Comparison of ENCODE assay signal across 1 cellular context in the genomic region with DNA sequence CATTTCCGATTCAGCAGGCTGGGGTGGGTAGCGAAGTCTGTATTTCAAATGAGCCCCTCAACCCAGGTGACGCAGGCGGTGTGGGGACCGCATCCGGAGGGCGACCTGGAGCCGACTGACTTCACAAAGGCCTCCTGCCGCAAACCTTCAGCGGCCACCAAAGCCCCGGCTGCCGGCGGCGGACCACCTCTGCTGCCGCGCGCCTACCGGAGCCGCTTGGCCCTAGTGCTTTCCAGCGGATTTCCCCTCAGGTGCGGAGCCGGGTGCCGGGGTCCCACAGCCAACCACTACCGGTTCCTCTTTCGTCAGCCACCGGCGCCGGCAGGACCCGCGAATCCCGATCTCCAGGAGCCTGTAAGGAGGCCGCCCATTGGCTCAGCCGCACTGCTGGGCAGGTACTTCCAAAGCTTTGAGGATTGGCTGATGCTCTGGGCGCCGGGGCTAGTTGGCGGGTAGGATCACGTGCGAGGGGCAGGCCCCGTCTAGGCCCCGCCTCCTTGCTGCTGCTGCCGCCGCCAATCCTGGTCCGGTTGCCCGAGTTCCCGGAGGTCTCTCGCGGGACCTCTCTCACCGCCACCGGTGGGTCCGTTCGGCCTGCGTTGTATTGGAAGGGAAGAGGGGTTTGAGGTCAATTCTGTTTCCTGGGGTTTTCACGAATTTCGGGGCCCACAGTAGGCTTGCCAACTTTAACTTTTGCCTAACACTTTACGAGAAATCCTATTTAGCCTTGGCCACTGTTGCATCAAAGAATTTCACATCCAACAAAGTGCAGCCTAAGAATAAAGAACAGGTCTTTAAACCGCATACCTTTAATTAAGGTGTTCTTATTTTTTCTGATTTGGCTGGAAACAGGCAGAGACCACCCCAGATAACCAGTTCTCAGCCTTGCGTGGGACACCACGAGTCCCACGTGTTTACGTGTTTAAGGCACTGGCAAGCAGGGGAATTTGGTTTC.
TF ChIP-seq lines count a peak whose summit lies in the region.

A gene (plus strand): TSS at position 494 of the 955 bp plus-strand sequence. CDS start 5,732 bp downstream, outside the sequence.

TF ChIP-seq in A549, 52 proteins besides CTCF, POLR2A, EP300 and RAD21 (continued from another document):
- TF ChIP-seq TP53 (CRISPR knock-in tag; IDR thresholded peaks at IDR 0.05) (peak; percentile 84), MAFK (IDR thresholded peaks at IDR 0.05; ENCODE audit: partially characterized antibody) (no peak), KDM1A (IDR thresholded peaks at IDR 0.05; ENCODE audit: low read depth) (no peak), CBX8 (IDR thresholded peaks at IDR 0.05) (no peak), PHF8 (IDR thresholded peaks at IDR 0.05; ENCODE audit: borderline replicate concordance, low read depth) (peak; percentile 95), EHMT2 (IDR thresholded peaks at IDR 0.05; ENCODE audit: low read depth) (no peak), RNF2 (IDR thresholded peaks at IDR 0.05; ENCODE audit: borderline replicate concordance, low read depth) (peak; percentile 56; the same call in 1 of the 2 replicates), HOXB13 (CRISPR knock-in tag; IDR thresholded peaks at IDR 0.05; ENCODE audit: low read depth) (0 out of 2 replicates have a peak, but pooled peaks have one; percentile 28), HOXA7 (CRISPR knock-in tag; IDR thresholded peaks at IDR 0.05) (peak; percentile 66), RFX5 (IDR thresholded peaks at IDR 0.05) (peak; percentile 23; the same call in 1 of the 2 replicates), GATA3 (IDR thresholded peaks at IDR 0.05; ENCODE audit: borderline replicate concordance) (peak; percentile 5; the same call in 1 of the 2 replicates)
- TF ChIP-seq, protein P1, sequence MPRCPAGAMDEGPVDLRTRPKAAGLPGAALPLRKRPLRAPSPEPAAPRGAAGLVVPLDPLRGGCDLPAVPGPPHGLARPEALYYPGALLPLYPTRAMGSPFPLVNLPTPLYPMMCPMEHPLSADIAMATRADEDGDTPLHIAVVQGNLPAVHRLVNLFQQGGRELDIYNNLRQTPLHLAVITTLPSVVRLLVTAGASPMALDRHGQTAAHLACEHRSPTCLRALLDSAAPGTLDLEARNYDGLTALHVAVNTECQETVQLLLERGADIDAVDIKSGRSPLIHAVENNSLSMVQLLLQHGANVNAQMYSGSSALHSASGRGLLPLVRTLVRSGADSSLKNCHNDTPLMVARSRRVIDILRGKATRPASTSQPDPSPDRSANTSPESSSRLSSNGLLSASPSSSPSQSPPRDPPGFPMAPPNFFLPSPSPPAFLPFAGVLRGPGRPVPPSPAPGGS (IDR thresholded peaks at IDR 0.05), result peak; percentile 75
- TF ChIP-seq, protein P2, sequence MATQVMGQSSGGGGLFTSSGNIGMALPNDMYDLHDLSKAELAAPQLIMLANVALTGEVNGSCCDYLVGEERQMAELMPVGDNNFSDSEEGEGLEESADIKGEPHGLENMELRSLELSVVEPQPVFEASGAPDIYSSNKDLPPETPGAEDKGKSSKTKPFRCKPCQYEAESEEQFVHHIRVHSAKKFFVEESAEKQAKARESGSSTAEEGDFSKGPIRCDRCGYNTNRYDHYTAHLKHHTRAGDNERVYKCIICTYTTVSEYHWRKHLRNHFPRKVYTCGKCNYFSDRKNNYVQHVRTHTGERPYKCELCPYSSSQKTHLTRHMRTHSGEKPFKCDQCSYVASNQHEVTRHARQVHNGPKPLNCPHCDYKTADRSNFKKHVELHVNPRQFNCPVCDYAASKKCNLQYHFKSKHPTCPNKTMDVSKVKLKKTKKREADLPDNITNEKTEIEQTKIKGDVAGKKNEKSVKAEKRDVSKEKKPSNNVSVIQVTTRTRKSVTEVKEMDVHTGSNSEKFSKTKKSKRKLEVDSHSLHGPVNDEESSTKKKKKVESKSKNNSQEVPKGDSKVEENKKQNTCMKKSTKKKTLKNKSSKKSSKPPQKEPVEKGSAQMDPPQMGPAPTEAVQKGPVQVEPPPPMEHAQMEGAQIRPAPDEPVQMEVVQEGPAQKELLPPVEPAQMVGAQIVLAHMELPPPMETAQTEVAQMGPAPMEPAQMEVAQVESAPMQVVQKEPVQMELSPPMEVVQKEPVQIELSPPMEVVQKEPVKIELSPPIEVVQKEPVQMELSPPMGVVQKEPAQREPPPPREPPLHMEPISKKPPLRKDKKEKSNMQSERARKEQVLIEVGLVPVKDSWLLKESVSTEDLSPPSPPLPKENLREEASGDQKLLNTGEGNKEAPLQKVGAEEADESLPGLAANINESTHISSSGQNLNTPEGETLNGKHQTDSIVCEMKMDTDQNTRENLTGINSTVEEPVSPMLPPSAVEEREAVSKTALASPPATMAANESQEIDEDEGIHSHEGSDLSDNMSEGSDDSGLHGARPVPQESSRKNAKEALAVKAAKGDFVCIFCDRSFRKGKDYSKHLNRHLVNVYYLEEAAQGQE (IDR thresholded peaks at IDR 0.05), result peak; percentile 87
- TF ChIP-seq, protein P3, sequence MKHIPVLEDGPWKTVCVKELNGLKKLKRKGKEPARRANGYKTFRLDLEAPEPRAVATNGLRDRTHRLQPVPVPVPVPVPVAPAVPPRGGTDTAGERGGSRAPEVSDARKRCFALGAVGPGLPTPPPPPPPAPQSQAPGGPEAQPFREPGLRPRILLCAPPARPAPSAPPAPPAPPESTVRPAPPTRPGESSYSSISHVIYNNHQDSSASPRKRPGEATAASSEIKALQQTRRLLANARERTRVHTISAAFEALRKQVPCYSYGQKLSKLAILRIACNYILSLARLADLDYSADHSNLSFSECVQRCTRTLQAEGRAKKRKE (CRISPR knock-in tag; IDR thresholded peaks at IDR 0.05; ENCODE audit: low read depth), result 0 out of 2 replicates have a peak, but pooled peaks have one; percentile 45
- TF ChIP-seq, protein P4, sequence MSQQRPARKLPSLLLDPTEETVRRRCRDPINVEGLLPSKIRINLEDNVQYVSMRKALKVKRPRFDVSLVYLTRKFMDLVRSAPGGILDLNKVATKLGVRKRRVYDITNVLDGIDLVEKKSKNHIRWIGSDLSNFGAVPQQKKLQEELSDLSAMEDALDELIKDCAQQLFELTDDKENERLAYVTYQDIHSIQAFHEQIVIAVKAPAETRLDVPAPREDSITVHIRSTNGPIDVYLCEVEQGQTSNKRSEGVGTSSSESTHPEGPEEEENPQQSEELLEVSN (IDR thresholded peaks at IDR 0.05; ENCODE audit: borderline replicate concordance, low read depth), result no peak
